In genomic region chr6:85679445-85680123, GRCh38 we compare ENCODE assay signal across 8 cellular contexts. TPM values are rescaled to one million over a fixed set of nuclear protein-coding genes. Genes with fewer than 3 reads are reported as not detected.
DNase-seq lines count a peak whose midpoint lies in the region; ATAC-seq and TF ChIP-seq lines count a peak whose summit lies in the region.

No MANE protein-coding gene starts in this region.

- POLR2A ChIA-PET in PC-9 (lab: Charles Lee; ENCODE audit: unreplicated experiment) = interaction anchor here (0.7 to 1.8 kb wide), 6 partner anchors 35 to 1872 kb away, joined by 5 to 49 read pairs (median 9); partner anchors contain the start of gene SYNCRIP

- H3K9me3 Mint-ChIP-seq in GM23338 = peaks cover 16% of the 10 kb centered on the region; the same call in 2 of the 3 replicates

- peaks cover 19% of the 10 kb centered on the region for H3K27me3 Mint-ChIP-seq in GM23338 (ENCODE audit: insufficient read depth, low read depth, poor library complexity)

- ATAC-seq in GM23338 = no peak
- no peak for ATAC-seq in GM21381 (IDR thresholded peaks at IDR 0.05; ENCODE audit: unreplicated experiment)
- ATAC-seq in GM18861 (IDR thresholded peaks at IDR 0.05; ENCODE audit: unreplicated experiment) = no peak

- H3K4me3 ChIP-seq in GM23338 (peak overlapping the region; percentile 86), PC-9 (peak overlapping the region; percentile 95), retinal pigment epithelial cell (ENCODE audit: low read length) (peak overlapping the region; percentile 68)

- no peaks in the 10 kb centered on the region for H3K9me2 ChIP-seq in GM23338 (ENCODE audit: insufficient read depth)
- H3K9me2 ChIP-seq in PC-9 (ENCODE audit: insufficient read depth) = no peaks in the 10 kb centered on the region

- H4K20me1 ChIP-seq in GM23338 (replicated peaks; ENCODE audit: insufficient read depth) (peaks cover 29% of the 10 kb centered on the region), PC-9 (ENCODE audit: insufficient read depth) (peaks cover 25% of the 10 kb centered on the region)

- H3K27me3 ChIP-seq in GM23338 (ENCODE audit: insufficient read depth) = no peaks in the 10 kb centered on the region
- no peaks in the 10 kb centered on the region for H3K27me3 ChIP-seq in PC-9 (ENCODE audit: insufficient read depth, low read depth)

- no peaks in the 10 kb centered on the region for H3K9me3 ChIP-seq in PC-9 (ENCODE audit: insufficient read depth, low read depth)

- peaks cover 39% of the 10 kb centered on the region for H3K36me3 ChIP-seq in GM23338 (ENCODE audit: insufficient read depth)
- H3K36me3 ChIP-seq in PC-9 (ENCODE audit: low read depth) = peaks cover 30% of the 10 kb centered on the region

- peaks cover 25% of the 10 kb centered on the region for H3K4me1 ChIP-seq in GM23338 (ENCODE audit: insufficient read depth)
- peaks cover 17% of the 10 kb centered on the region for H3K4me1 ChIP-seq in PC-9 (replicated peaks; ENCODE audit: insufficient read depth)

- DNase-seq in GM23338 (ENCODE audit: low spot score) (no peak), PC-9 (no peak), epithelial cell of prostate (ENCODE audit: low read depth, low spot score) (no peak), retinal pigment epithelial cell (ENCODE audit: low read depth) (no peak), NCI-H187 (lab: John Stamatoyannopoulos, UW) (no peak), A172 (ENCODE audit: low spot score) (no peak)

- TSS peak; percentile 82 for BruUV-seq in PC-9 (replicated peaks; lab: Mats Ljungman, UMichigan)

- H3F3A ChIP-seq in GM23338 (replicated peaks; ENCODE audit: low read depth) (peaks cover 40% of the 10 kb centered on the region), PC-9 (ENCODE audit: insufficient read depth, low read depth) (peaks cover 44% of the 10 kb centered on the region)

- CTCF ChIA-PET in PC-9 (lab: Charles Lee) = no interaction called here

- TF ChIP-seq CTCF in GM23338 (conservative IDR thresholded peaks at IDR 0.05; ENCODE audit: low read depth in 2 of 2) = no peak
- no peak for TF ChIP-seq CTCF in PC-9 (conservative IDR thresholded peaks at IDR 0.05)
- no peak for TF ChIP-seq CTCF in retinal pigment epithelial cell (conservative IDR thresholded peaks at IDR 0.05; ENCODE audit: low read depth, low read length)

- H3K4me2 ChIP-seq in GM23338 (peak overlapping the region; percentile 88), PC-9 (peak overlapping the region; percentile 86)

- peaks cover 23% of the 10 kb centered on the region for H3K4me1 Mint-ChIP-seq in GM23338

- peaks cover 51% of the 10 kb centered on the region for H3K36me3 Mint-ChIP-seq in GM23338 (ENCODE audit: low read depth)

- H3K27ac Mint-ChIP-seq in GM23338 = peak overlapping the region; percentile 96

- no peak overlapping the region; the same call in 1 of the 2 replicates for H2AFZ ChIP-seq in GM23338
- H2AFZ ChIP-seq in PC-9 = peak overlapping the region; percentile 82

- intact Hi-C loops in PC-9 (cut with micrococcal nuclease; ENCODE audit: unreplicated experiment) = loop anchor here (2.0 kb wide), 1 partner anchor 85 kb away; no protein-coding TSS in a partner anchor

- H3K79me2 ChIP-seq in GM23338 (replicated peaks; ENCODE audit: insufficient read depth) (peaks cover 63% of the 10 kb centered on the region), PC-9 (ENCODE audit: low read depth) (peaks cover 55% of the 10 kb centered on the region)

- peak overlapping the region; percentile 100 for H3K4me3 Mint-ChIP-seq in GM23338

- H3K27ac ChIP-seq in GM23338 (ENCODE audit: low read depth) = peak overlapping the region; percentile 99
- peak overlapping the region; percentile 77 for H3K27ac ChIP-seq in PC-9
- peak overlapping the region; percentile 71 for H3K27ac ChIP-seq in epithelial cell of prostate

TF ChIP-seq in GM23338, 12 proteins besides CTCF, POLR2A, EP300 and RAD21 (continues in another document):
- TF ChIP-seq CREB1 (CRISPR knock-in tag; IDR thresholded peaks at IDR 0.05; ENCODE audit: low read depth) (no peak), ZNF462 (CRISPR knock-in tag; IDR thresholded peaks at IDR 0.05) (no peak), ZNF331 (CRISPR knock-in tag; IDR thresholded peaks at IDR 0.05; ENCODE audit: low read depth) (no peak), STAT1 (IDR thresholded peaks at IDR 0.05; ENCODE audit: unreplicated experiment) (no peak), POLR2AphosphoS5 (IDR thresholded peaks at IDR 0.05; ENCODE audit: low read depth) (no peak), EZH2 (IDR thresholded peaks at IDR 0.05; ENCODE audit: low read depth, unreplicated experiment) (no peak), EZH2phosphoT487 (IDR thresholded peaks at IDR 0.05; ENCODE audit: unreplicated experiment) (no peak), ZNF114 (CRISPR knock-in tag; IDR thresholded peaks at IDR 0.05) (no peak), NANOG (IDR thresholded peaks at IDR 0.05; ENCODE audit: borderline replicate concordance) (no peak), JUNB (IDR thresholded peaks at IDR 0.05; ENCODE audit: unreplicated experiment) (no peak)
- TF ChIP-seq, protein P1, sequence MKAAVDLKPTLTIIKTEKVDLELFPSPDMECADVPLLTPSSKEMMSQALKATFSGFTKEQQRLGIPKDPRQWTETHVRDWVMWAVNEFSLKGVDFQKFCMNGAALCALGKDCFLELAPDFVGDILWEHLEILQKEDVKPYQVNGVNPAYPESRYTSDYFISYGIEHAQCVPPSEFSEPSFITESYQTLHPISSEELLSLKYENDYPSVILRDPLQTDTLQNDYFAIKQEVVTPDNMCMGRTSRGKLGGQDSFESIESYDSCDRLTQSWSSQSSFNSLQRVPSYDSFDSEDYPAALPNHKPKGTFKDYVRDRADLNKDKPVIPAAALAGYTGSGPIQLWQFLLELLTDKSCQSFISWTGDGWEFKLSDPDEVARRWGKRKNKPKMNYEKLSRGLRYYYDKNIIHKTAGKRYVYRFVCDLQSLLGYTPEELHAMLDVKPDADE (IDR thresholded peaks at IDR 0.05) = no peak

RNA-seq across cellular contexts. Expression of gene SYNCRIP, which starts 36.9 kb away (rescaled TPM):
- total RNA-seq in GM23338 (2014; rRNA removed; shearing (Covaris generic)) = 163 and 169 TPM in 2 replicates
- 149 and 164 TPM in 2 replicates for polyA plus RNA-seq in GM23338 (2016; fragmentation: Nextera tagmentation; extraction: Ambion mirVana)
- 73.7 and 103 TPM in 2 replicates for total RNA-seq in PC-9 (2021)
- 124 and 148 TPM in 2 replicates for total RNA-seq in A172 (2014; rRNA removed; shearing (Covaris generic))
